ENCODE assay signal across 14 cellular contexts in the genomic region with DNA sequence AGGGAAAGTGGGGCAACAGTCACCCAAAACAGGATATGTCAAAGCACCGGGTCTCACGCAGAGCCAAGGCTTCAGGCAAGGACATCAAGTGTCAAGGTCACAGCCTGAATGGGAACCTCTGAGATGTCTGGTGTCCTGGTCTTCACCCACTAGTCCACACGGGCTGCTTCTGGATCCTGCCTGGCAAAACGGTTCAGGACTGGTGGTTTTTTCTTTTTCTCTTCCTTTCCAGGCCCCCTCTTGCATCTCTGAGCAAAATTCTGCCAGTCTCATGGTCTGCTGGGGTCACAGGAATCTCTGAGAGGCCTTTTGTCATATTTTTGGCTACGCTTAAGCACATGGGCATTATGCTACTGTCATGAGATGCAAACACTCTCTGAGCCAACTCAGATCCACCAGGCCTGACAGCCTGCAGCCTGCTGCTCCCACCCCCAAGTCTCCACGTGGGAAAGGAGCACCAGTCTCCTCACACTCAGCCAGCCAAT.
DNase-seq lines count a peak whose midpoint lies in the region; ATAC-seq and TF ChIP-seq lines count a peak whose summit lies in the region.
"Had no signal": no experiment of that assay in that cellular context is flagged by ENCODE, and none has a peak within 500 bp of the region (broad histone marks: within the 10 kb centered on the region; RNA-seq: fewer than 3 reads in every experiment).

No MANE protein-coding gene starts in this region.

- DNase-seq in PC-9 (no peak), epidermal melanocyte (ENCODE audit: insufficient read length, low spot score) (peak; percentile 58), mesothelial cell of epicardium (ENCODE audit: low spot score in 2 of 2, unreplicated experiment in 2 of 2) (no peak), prostate gland (ENCODE audit: low spot score) (no peak), endodermal cell (no peak), dedifferentiated amniotic fluid mesenchymal stem cell (ENCODE audit: extremely low spot score) (no peak)
- DNase-seq: activated CD8-positive, alpha-beta memory T cell treated with anti-CD3 and anti-CD28 coated beads, Interleukin-2, amount 50 U/mL, for 48 hours; CD4-positive, alpha-beta memory T cell; effector memory CD4-positive, alpha-beta T cell; stimulated activated CD4-positive, alpha-beta T cell treated with anti-CD3 and anti-CD28 coated beads, Interleukin-4, amount 100 ng/mL, for 24 hours; stimulated activated naive CD4-positive, alpha-beta T cell treated with Interleukin-2 at 50 U/mL for 16 hours had no signal

- CTCF ChIA-PET in PC-9 (lab: Charles Lee): interaction anchor here (0.6 kb wide), 1 partner anchor 640 kb away, joined by 5 read pairs; no protein-coding TSS in a partner anchor

- 74% methylated on average over 6 of the region's 6 CpGs for WGBS in prostate gland
- WGBS in endodermal cell (ENCODE audit: insufficient coverage in 1 of 2, insufficient read length in 1 of 2), 2 experiments: 84 to 100% methylated on average over 5 to 6 of the region's 6 CpGs

- no peak for ATAC-seq in HG03196 (IDR thresholded peaks at IDR 0.05; ENCODE audit: unreplicated experiment)

- TF ChIP-seq CTCF in PC-9 (conservative IDR thresholded peaks at IDR 0.05): no peak
- no peak for TF ChIP-seq CTCF in mesothelial cell of epicardium (IDR thresholded peaks at IDR 0.05; ENCODE audit: unreplicated experiment)
- no peak for TF ChIP-seq CTCF in prostate gland (IDR thresholded peaks at IDR 0.05)
- no peak for TF ChIP-seq CTCF in endodermal cell (conservative IDR thresholded peaks at IDR 0.05)

- H3K9me3 ChIP-seq in PC-9 (ENCODE audit: insufficient read depth, low read depth) (no peaks in the 10 kb centered on the region), prostate gland (no peaks in the 10 kb centered on the region), endodermal cell (ENCODE audit: control insufficient read depth, low read length) (no peaks in the 10 kb centered on the region)

- H3K27ac Mint-ChIP-seq in mesothelial cell of epicardium: peak overlapping the region; percentile 68
- H3K27ac Mint-ChIP-seq in endodermal cell: no peak overlapping the region
- H3K27ac Mint-ChIP-seq: CD4-positive, alpha-beta memory T cell; IgD-negative memory B cell had no signal

- H2AFZ ChIP-seq in PC-9: peak overlapping the region; percentile 26

- intact Hi-C loops in PC-9 (cut with micrococcal nuclease; ENCODE audit: unreplicated experiment) (no loop called here), prostate gland (cut with DNase I) (no loop called here)

- H3K36me3 ChIP-seq in PC-9 (ENCODE audit: low read depth) (no peaks in the 10 kb centered on the region), prostate gland (no peaks in the 10 kb centered on the region), endodermal cell (ENCODE audit: control insufficient read depth, insufficient read depth, low read length) (no peaks in the 10 kb centered on the region)

- POLR2A ChIA-PET in PC-9 (lab: Charles Lee; ENCODE audit: unreplicated experiment): no interaction called here

- no peak overlapping the region for H3K4me2 ChIP-seq in PC-9

- H3K9me2 ChIP-seq in PC-9 (ENCODE audit: insufficient read depth): peaks cover 1% of the 10 kb centered on the region

- no peaks in the 10 kb centered on the region for H3K79me2 ChIP-seq in PC-9 (ENCODE audit: low read depth)

- no TSS peak for BruUV-seq in PC-9 (replicated peaks; lab: Mats Ljungman, UMichigan)

- H3K27me3 Mint-ChIP-seq in mesothelial cell of epicardium (ENCODE audit: low read depth) (no peaks in the 10 kb centered on the region), endodermal cell (ENCODE audit: insufficient read depth) (no peaks in the 10 kb centered on the region)
- H3K27me3 Mint-ChIP-seq: IgD-negative memory B cell had no signal

- H3K4me1 ChIP-seq in PC-9 (replicated peaks; ENCODE audit: insufficient read depth) (no peaks in the 10 kb centered on the region), prostate gland (replicated peaks) (no peaks in the 10 kb centered on the region), endodermal cell (ENCODE audit: control insufficient read depth, insufficient read depth, low read length) (no peaks in the 10 kb centered on the region)

- peaks cover 6% of the 10 kb centered on the region for H3K9me3 Mint-ChIP-seq in mesothelial cell of epicardium
- H3K9me3 Mint-ChIP-seq in endodermal cell: no peaks in the 10 kb centered on the region
- H3K9me3 Mint-ChIP-seq: IgD-negative memory B cell had no signal

- no peaks in the 10 kb centered on the region for H3F3A ChIP-seq in PC-9 (ENCODE audit: insufficient read depth, low read depth)

- no peaks in the 10 kb centered on the region for H3K27me3 ChIP-seq in PC-9 (ENCODE audit: insufficient read depth, low read depth)
- H3K27me3 ChIP-seq in prostate gland (replicated peaks; ENCODE audit: insufficient read depth): no peaks in the 10 kb centered on the region
- no peaks in the 10 kb centered on the region for H3K27me3 ChIP-seq in endodermal cell (ENCODE audit: control insufficient read depth, insufficient read depth, low read length, poor library complexity, severe bottlenecking)

- H4K20me1 ChIP-seq in PC-9 (ENCODE audit: insufficient read depth): no peaks in the 10 kb centered on the region

- no peak overlapping the region for H3K27ac ChIP-seq in PC-9
- H3K27ac ChIP-seq in temporal lobe (ENCODE audit: low read depth, low read length): peak overlapping the region; percentile 89
- H3K27ac ChIP-seq in prostate gland: no peak overlapping the region
- H3K27ac ChIP-seq in endodermal cell (ENCODE audit: low read depth, low read length): no peak overlapping the region

- no peaks in the 10 kb centered on the region for H3K36me3 Mint-ChIP-seq in mesothelial cell of epicardium
- H3K36me3 Mint-ChIP-seq in endodermal cell (ENCODE audit: low read depth): no peaks in the 10 kb centered on the region
- H3K36me3 Mint-ChIP-seq: CD4-positive, alpha-beta memory T cell; IgD-negative memory B cell had no signal

- no peak overlapping the region for H3K9ac ChIP-seq in endodermal cell (ENCODE audit: extremely low read depth, low read length, poor library complexity, severe bottlenecking)

- H3K4me1 Mint-ChIP-seq in mesothelial cell of epicardium (peaks cover 21% of the 10 kb centered on the region), endodermal cell (no peaks in the 10 kb centered on the region)
- H3K4me1 Mint-ChIP-seq: CD4-positive, alpha-beta memory T cell; IgD-negative memory B cell had no signal

- TF ChIP-seq POLR2A in prostate gland (IDR thresholded peaks at IDR 0.05): no peak

- H3K4me3 ChIP-seq in PC-9 (no peak overlapping the region), prostate gland (no peak overlapping the region), endodermal cell (ENCODE audit: low read length) (no peak overlapping the region)

- no peak overlapping the region for H3K4me3 Mint-ChIP-seq in mesothelial cell of epicardium
- no peak overlapping the region for H3K4me3 Mint-ChIP-seq in endodermal cell
- H3K4me3 Mint-ChIP-seq: CD4-positive, alpha-beta memory T cell; IgD-negative memory B cell had no signal
